Comparison of ENCODE assay signal across 8 cellular contexts in the genomic region with DNA sequence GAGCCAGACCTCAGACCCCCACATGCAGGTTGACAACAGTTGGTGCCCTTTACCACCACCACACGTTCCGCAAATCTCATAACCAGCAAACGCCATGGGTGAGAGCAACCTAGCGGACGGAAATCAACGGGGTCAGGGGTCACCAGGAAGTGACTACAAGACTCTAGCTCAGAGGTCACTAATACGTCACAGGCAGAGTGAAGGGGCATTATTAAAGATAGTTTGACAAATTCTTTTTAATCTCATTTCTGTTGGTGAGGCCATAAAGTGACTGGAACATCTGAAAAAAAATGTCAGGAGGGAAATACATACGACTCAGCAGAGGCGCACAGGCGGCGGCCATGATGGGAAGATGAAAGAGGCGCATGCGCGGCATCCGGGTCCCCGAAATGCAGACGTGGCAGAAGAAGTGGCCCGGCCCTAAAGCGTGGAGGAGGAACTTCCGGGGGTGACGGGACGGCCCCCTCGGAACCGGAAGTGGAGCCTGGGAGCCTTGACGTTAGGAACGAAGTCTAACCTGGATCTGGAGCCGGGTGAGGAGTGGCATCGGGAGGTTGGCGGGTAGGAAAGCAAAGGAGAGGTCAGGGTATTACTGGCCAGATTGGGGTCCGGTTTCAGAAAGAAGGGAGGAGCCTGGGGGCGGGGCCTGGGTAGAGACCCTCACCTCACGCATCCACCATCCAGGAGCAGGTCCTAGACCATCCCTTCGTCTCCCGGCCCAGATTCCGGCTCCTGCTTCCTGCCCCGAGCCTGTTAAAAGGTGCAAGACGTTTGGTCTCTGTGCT. TPM values are rescaled to one million over a fixed set of nuclear protein-coding genes. Genes with fewer than 3 reads are reported as not detected.
DNase-seq lines count a peak whose midpoint lies in the region; ATAC-seq and TF ChIP-seq lines count a peak whose summit lies in the region.

A gene with protein sequence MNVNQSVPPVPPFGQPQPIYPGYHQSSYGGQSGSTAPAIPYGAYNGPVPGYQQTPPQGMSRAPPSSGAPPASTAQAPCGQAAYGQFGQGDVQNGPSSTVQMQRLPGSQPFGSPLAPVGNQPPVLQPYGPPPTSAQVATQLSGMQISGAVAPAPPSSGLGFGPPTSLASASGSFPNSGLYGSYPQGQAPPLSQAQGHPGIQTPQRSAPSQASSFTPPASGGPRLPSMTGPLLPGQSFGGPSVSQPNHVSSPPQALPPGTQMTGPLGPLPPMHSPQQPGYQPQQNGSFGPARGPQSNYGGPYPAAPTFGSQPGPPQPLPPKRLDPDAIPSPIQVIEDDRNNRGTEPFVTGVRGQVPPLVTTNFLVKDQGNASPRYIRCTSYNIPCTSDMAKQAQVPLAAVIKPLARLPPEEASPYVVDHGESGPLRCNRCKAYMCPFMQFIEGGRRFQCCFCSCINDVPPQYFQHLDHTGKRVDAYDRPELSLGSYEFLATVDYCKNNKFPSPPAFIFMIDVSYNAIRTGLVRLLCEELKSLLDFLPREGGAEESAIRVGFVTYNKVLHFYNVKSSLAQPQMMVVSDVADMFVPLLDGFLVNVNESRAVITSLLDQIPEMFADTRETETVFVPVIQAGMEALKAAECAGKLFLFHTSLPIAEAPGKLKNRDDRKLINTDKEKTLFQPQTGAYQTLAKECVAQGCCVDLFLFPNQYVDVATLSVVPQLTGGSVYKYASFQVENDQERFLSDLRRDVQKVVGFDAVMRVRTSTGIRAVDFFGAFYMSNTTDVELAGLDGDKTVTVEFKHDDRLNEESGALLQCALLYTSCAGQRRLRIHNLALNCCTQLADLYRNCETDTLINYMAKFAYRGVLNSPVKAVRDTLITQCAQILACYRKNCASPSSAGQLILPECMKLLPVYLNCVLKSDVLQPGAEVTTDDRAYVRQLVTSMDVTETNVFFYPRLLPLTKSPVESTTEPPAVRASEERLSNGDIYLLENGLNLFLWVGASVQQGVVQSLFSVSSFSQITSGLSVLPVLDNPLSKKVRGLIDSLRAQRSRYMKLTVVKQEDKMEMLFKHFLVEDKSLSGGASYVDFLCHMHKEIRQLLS (plus strand): TSS at position 468 of the 785 bp plus-strand sequence. CDS start 2,461 bp downstream, outside the sequence.

- ATAC-seq in HG02885 (IDR thresholded peaks at IDR 0.05; ENCODE audit: poor library complexity, unreplicated experiment), result peak; percentile 93
- ATAC-seq in left ventricle myocardium superior, result peak; percentile 96

- peaks cover 16% of the 10 kb centered on the region for H3K4me1 ChIP-seq in prostate gland (replicated peaks)
- H3K4me1 ChIP-seq in urinary bladder (ENCODE audit: insufficient read depth), result peaks cover 1% of the 10 kb centered on the region

- no peak for TF ChIP-seq CTCF in GM13977 (IDR thresholded peaks at IDR 0.05; ENCODE audit: extremely low read depth, insufficient read depth, missing control alignments)
- peak in 1 of 4 experiments; percentile 7 for TF ChIP-seq CTCF in prostate gland (IDR thresholded peaks at IDR 0.05)

- H3K27ac ChIP-seq in angular gyrus (ENCODE audit: low read depth, low read length), result peak within 1 kb of the TSS; percentile 98
- H3K27ac ChIP-seq in prostate gland, result peak within 1 kb of the TSS; percentile 86 to 90
- peak within 1 kb of the TSS; percentile 94 for H3K27ac ChIP-seq in urinary bladder (ENCODE audit: low read depth)

- TF ChIP-seq POLR2A in prostate gland (IDR thresholded peaks at IDR 0.05), result peak; percentile 53

- under 1% methylated on average over 37 of the region's 37 CpGs for WGBS in prostate gland
- under 1% methylated on average over 37 of the region's 37 CpGs for WGBS in urinary bladder

- H3K27me3 ChIP-seq in prostate gland (replicated peaks; ENCODE audit: insufficient read depth), result no peaks in the 10 kb centered on the region

- DNase-seq in GM13977 (ENCODE audit: low spot score) (peak; percentile 91), NCI-H187 (lab: John Stamatoyannopoulos, UW) (peak; percentile 71 to 87), T-helper 2 cell (peak; percentile 90 to 97 (median 93)), left ventricle myocardium superior (peak; percentile 97), prostate gland (ENCODE audit: low spot score) (peak; percentile 96)

- peak within 1 kb of the TSS; percentile 64 to 85 for H3K4me3 ChIP-seq in prostate gland
- H3K4me3 ChIP-seq in urinary bladder (ENCODE audit: low read depth, low read length), result peak within 1 kb of the TSS; percentile 74

- H3K36me3 ChIP-seq in prostate gland, result peaks cover 0 to 5% of the 10 kb centered on the region in 2 donors
- no peaks in the 10 kb centered on the region for H3K36me3 ChIP-seq in urinary bladder (ENCODE audit: insufficient read depth)

- intact Hi-C loops in left ventricle myocardium superior (cut with micrococcal nuclease) (no loop called here), prostate gland (cut with DNase I) (no loop called here)

- no peaks in the 10 kb centered on the region for H3K9me3 ChIP-seq in prostate gland

- in situ Hi-C loops in GM13977 (cut with MboI; ENCODE audit: low pct_unique_long_range_greater_than_20kb, low sequenced_read_pairs, unreplicated experiment), result loop anchor here (25.0 kb wide), 1 partner anchor 207 kb away; no protein-coding TSS in a partner anchor

RNA-seq across cellular contexts. Expression of the gene that starts here (rescaled TPM):
- 50.5 TPM for total RNA-seq in left ventricle myocardium superior
- total RNA-seq in prostate gland, result 10 to 100 TPM; 80.7 to 87.6 TPM
- 37.2 TPM for total RNA-seq in urinary bladder
- 47.6 TPM for polyA plus RNA-seq in urinary bladder

Comparison
In these comparisons a context has a peak if more than half of its experiments do, and no peak if none do; other contexts are left out.
1. Peak in every context shown above with its lines: DNase-seq, ATAC-seq, H3K4me3 ChIP-seq and H3K27ac ChIP-seq.